ENCODE assay signal across 19 cellular contexts in the genomic region with DNA sequence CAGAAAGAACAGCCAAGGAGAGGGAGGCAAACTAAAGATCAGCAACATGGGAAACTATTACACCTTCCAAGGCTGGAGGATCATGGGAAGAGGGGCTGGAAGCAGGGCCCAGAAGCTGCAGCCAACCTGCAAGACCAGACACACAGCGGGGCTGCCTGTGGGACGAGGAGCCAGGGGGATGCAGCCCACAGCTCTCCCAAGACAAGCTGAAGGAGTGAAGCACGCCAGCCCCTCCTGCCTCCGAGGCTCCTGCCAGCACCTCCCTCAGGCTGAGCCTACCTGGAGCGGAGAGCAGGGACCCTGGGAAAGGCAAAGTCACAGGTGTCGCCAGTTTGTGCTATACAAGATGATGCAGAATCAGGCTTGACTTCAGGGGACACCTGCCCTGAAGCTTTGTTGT.
A peak's percentile ranks its signal among the peaks of the same experiment; 100 is the strongest.
DNase-seq lines count a peak whose midpoint lies in the region; ATAC-seq, FAIRE-seq and TF ChIP-seq lines count a peak whose summit lies in the region.
"Had no signal": no experiment of that assay in that cellular context is flagged by ENCODE, and none has a peak within 500 bp of the region (broad histone marks: within the 10 kb centered on the region; RNA-seq: fewer than 3 reads in every experiment).

No MANE protein-coding gene starts in this region.

- H3K4me1 ChIP-seq in GM23338 (ENCODE audit: insufficient read depth) (peaks cover 36% of the 10 kb centered on the region), Karpas-422 (ENCODE audit: low read length) (peaks cover 82% of the 10 kb centered on the region), HepG2 (ENCODE audit: insufficient read depth, low read length) (peaks cover 28% of the 10 kb centered on the region), spleen (peaks cover 0 to 19% (median 8%) of the 10 kb centered on the region in 6 donors), thyroid gland (no peaks in the 10 kb centered on the region)
- H3K4me1 ChIP-seq: BE2C, HAP-1 had no signal

- H3K27me3 ChIP-seq in GM23338 (ENCODE audit: insufficient read depth): no peaks in the 10 kb centered on the region
- no peaks in the 10 kb centered on the region for H3K27me3 ChIP-seq in Karpas-422 (ENCODE audit: low read length)
- no peaks in the 10 kb centered on the region for H3K27me3 ChIP-seq in HepG2 (ENCODE audit: control insufficient read depth in 1 of 2, insufficient read depth in 2 of 2, low read length in 2 of 2)
- no peaks in the 10 kb centered on the region for H3K27me3 ChIP-seq in spleen (replicated peaks in 1 of 7)
- H3K27me3 ChIP-seq in thyroid gland: no peaks in the 10 kb centered on the region
- H3K27me3 ChIP-seq: BE2C had no signal

- no peak for TF ChIP-seq RAD21 in HepG2 (CRISPR knock-in tag; IDR thresholded peaks at IDR 0.05)

- H3K4me3 ChIP-seq in GM23338 (no peak overlapping the region), Karpas-422 (ENCODE audit: low read length) (no peak overlapping the region), HepG2 (replicated peaks in 1 of 3; ENCODE audit: insufficient read depth in 1 of 3, low read depth in 2 of 3, low read length in 3 of 3) (no peak overlapping the region), spleen (no peak overlapping the region), thyroid gland (replicated peaks in 1 of 3) (no peak overlapping the region)
- H3K4me3 ChIP-seq: HAP-1 had no signal

- POLR2A ChIA-PET in HepG2 (lab: Yijun Ruan, JAX): no interaction called here

- no peak for DNase-seq in GM23338 (ENCODE audit: low spot score)
- no peak for DNase-seq in Karpas-422
- no peak for DNase-seq in HepG2 (ENCODE audit: low spot score)
- DNase-seq in spleen: peak; percentile 75
- no peak for DNase-seq in GM12892 (ENCODE audit: insufficient read length)
- DNase-seq in CD1c-positive myeloid dendritic cell (ENCODE audit: extremely low spot score): no peak
- DNase-seq in stimulated activated naive CD8-positive, alpha-beta T cell treated with anti-CD3 and anti-CD28 coated beads, Interleukin-15, Interleukin-2, amounts not matched to agents 100 U/mL and 50 U/mL, for 24 hours: no peak
- no peak for DNase-seq in thyroid gland
- DNase-seq: BE2C; C1 segment of cervical spinal cord; CD4-positive, alpha-beta T cell; DMS153; DMS79; GDM1; HFFc6; IMR-90; KBM-7 had no signal

- H3K27ac Mint-ChIP-seq in GM23338: no peak overlapping the region
- H3K27ac Mint-ChIP-seq: CD4-positive, alpha-beta T cell; HFFc6 had no signal

- H4K20me1 ChIP-seq in GM23338 (replicated peaks; ENCODE audit: insufficient read depth): peaks cover 39% of the 10 kb centered on the region
- H4K20me1 ChIP-seq in Karpas-422 (ENCODE audit: insufficient read depth, low read depth, low read length): no peaks in the 10 kb centered on the region
- no peaks in the 10 kb centered on the region for H4K20me1 ChIP-seq in HepG2 (ENCODE audit: insufficient read depth, low read length)

- H3F3A ChIP-seq in GM23338 (replicated peaks; ENCODE audit: low read depth): no peaks in the 10 kb centered on the region

- H3K4me3 Mint-ChIP-seq in GM23338: no peak overlapping the region
- H3K4me3 Mint-ChIP-seq: CD4-positive, alpha-beta T cell; HFFc6 had no signal

- H3K9me3 ChIP-seq in Karpas-422 (ENCODE audit: low read length): no peaks in the 10 kb centered on the region
- no peaks in the 10 kb centered on the region for H3K9me3 ChIP-seq in HepG2 (ENCODE audit: low read length)
- H3K9me3 ChIP-seq in spleen: no peaks in the 10 kb centered on the region
- no peaks in the 10 kb centered on the region for H3K9me3 ChIP-seq in thyroid gland
- H3K9me3 ChIP-seq: BE2C, HAP-1 had no signal

- H3K9ac ChIP-seq in Karpas-422 (ENCODE audit: low read length) (no peak overlapping the region), HepG2 (ENCODE audit: insufficient read depth, low read depth, low read length) (no peak overlapping the region)

- in situ Hi-C loops in HepG2 (cut with HindIII; ENCODE audit: extremely low pct_ligation_motif_present, low pct_unique_long_range_greater_than_20kb): no loop called here

- no peaks in the 10 kb centered on the region for H3K27me3 Mint-ChIP-seq in GM23338 (ENCODE audit: insufficient read depth, low read depth, poor library complexity)

- TF ChIP-seq POLR2A in HepG2 (IDR thresholded peaks at IDR 0.05; ENCODE audit: insufficient read depth in 1 of 2, low read depth in 2 of 2, low read length in 2 of 2): no peak
- TF ChIP-seq POLR2A in spleen (IDR thresholded peaks at IDR 0.05): no peak
- TF ChIP-seq POLR2A in GM12892 (IDR thresholded peaks at IDR 0.05; ENCODE audit: low read depth, low read length): no peak
- TF ChIP-seq POLR2A in thyroid gland (IDR thresholded peaks at IDR 0.05): no peak

- H3K36me3 Mint-ChIP-seq in GM23338 (ENCODE audit: low read depth): peaks cover 12% of the 10 kb centered on the region

- no TSS peak for BruUV-seq in HepG2 (replicated peaks; lab: Mats Ljungman, UMichigan)

- H3K79me2 ChIP-seq in GM23338 (replicated peaks; ENCODE audit: insufficient read depth): peaks cover 99% of the 10 kb centered on the region
- H3K79me2 ChIP-seq in Karpas-422 (ENCODE audit: low read length): peaks cover 98% of the 10 kb centered on the region
- H3K79me2 ChIP-seq in HepG2 (ENCODE audit: insufficient read depth, low read length): no peaks in the 10 kb centered on the region

- TF ChIP-seq CTCF in GM23338 (conservative IDR thresholded peaks at IDR 0.05; ENCODE audit: low read depth in 2 of 2) (no peak), HepG2 (CRISPR knock-in tag; IDR thresholded peaks at IDR 0.05) (no peak), spleen (IDR thresholded peaks at IDR 0.05 in 8 of 11, conservative IDR thresholded peaks at IDR 0.05 in 3 of 11) (no peak), thyroid gland (IDR thresholded peaks at IDR 0.05) (no peak)

- TF ChIP-seq EP300 in HepG2 (IDR thresholded peaks at IDR 0.05; ENCODE audit: low read depth in 2 of 2, low read length in 2 of 2) (no peak), HepG2 (CRISPR knock-in tag; IDR thresholded peaks at IDR 0.05; ENCODE audit: borderline replicate concordance) (no peak)

- H2AFZ ChIP-seq in GM23338 (no peak overlapping the region), Karpas-422 (ENCODE audit: low read length) (no peak overlapping the region), HepG2 (ENCODE audit: low read length) (no peak overlapping the region)

- CTCF ChIA-PET in HepG2 (lab: Yijun Ruan, JAX; ENCODE audit: low intra/inter-chr PET ratio, low total read pairs): no interaction called here

- intact Hi-C loops in HepG2 (cut with micrococcal nuclease; ENCODE audit: unreplicated experiment): loop anchor here (5.0 kb wide), 1 partner anchor 135 kb away; a partner anchor contains a TSS
- intact Hi-C loops in spleen (cut with DNase I; ENCODE audit: low total_unique reads): no loop called here
- intact Hi-C loops in thyroid gland (cut with DNase I): no loop called here

- H3K4me2 ChIP-seq in GM23338 (no peak overlapping the region), Karpas-422 (ENCODE audit: low read depth, low read length, poor library complexity, severe bottlenecking) (peak overlapping the region; percentile 8), HepG2 (ENCODE audit: low read depth, low read length) (no peak overlapping the region)

- H3K27ac ChIP-seq in GM23338 (ENCODE audit: low read depth): 0 out of 2 replicates have a peak overlapping the region, but pooled peaks have one; percentile 32
- 0 out of 2 replicates have a peak overlapping the region, but pooled peaks have one; percentile 6 for H3K27ac ChIP-seq in Karpas-422 (ENCODE audit: low read length)
- no peak overlapping the region for H3K27ac ChIP-seq in HepG2 (ENCODE audit: extremely low read length, insufficient read depth, low read length)
- H3K27ac ChIP-seq in spleen: no peak overlapping the region
- no peak overlapping the region for H3K27ac ChIP-seq in thyroid gland
- H3K27ac ChIP-seq: HL-60 had no signal

- peak; percentile 33; the same call in 2 of the 3 replicates for ATAC-seq in GM23338
- ATAC-seq in HepG2: no peak
- ATAC-seq in stimulated activated naive CD8-positive, alpha-beta T cell treated with anti-CD3 and anti-CD28 coated beads, Interleukin-15, Interleukin-2, amounts not matched to agents 100 U/mL and 50 U/mL, for 24 hours: no peak

- peaks cover 41% of the 10 kb centered on the region for H3K4me1 Mint-ChIP-seq in GM23338

- no peaks in the 10 kb centered on the region for H3K9me2 ChIP-seq in GM23338 (ENCODE audit: insufficient read depth)
- no peaks in the 10 kb centered on the region for H3K9me2 ChIP-seq in Karpas-422 (replicated peaks; ENCODE audit: insufficient read depth, low read length)

- WGBS in HepG2 (ENCODE audit: low lambda C conversion rate): 100% methylated on average over 3 of the region's 6 CpGs
- WGBS in spleen, 5 donors: 95 to 98% (median 97%) methylated on average over 4 to 6 of the region's 6 CpGs
- 93 to 97% methylated on average over 5 to 6 of the region's 6 CpGs for WGBS in thyroid gland, 2 donors

- FAIRE-seq in HepG2 (lab: Jason Lieb, UNC) (no peak), GM12892 (lab: Jason Lieb, UNC) (no peak)

- no peaks in the 10 kb centered on the region for H3K9me3 Mint-ChIP-seq in GM23338
- H3K9me3 Mint-ChIP-seq: CD4-positive, alpha-beta T cell; HFFc6 had no signal

- no peaks in the 10 kb centered on the region for H3K36me3 ChIP-seq in GM23338 (ENCODE audit: insufficient read depth)
- peaks cover 35% of the 10 kb centered on the region for H3K36me3 ChIP-seq in Karpas-422 (ENCODE audit: insufficient read depth, low read length)
- H3K36me3 ChIP-seq in HepG2 (replicated peaks in 1 of 2; ENCODE audit: control insufficient read depth in 1 of 2, insufficient read depth in 2 of 2, low read length in 2 of 2): no peaks in the 10 kb centered on the region; a peak in 1 of 5 replicates
- H3K36me3 ChIP-seq in spleen: peaks cover 0 to 6% (median 0%) of the 10 kb centered on the region in 6 donors
- no peaks in the 10 kb centered on the region for H3K36me3 ChIP-seq in thyroid gland
- H3K36me3 ChIP-seq: BE2C, HAP-1 had no signal

TF ChIP-seq in HepG2, 621 proteins besides CTCF, POLR2A, EP300 and RAD21 (continues in another document):
- TF ChIP-seq ZNF264 (CRISPR knock-in tag; IDR thresholded peaks at IDR 0.05): no peak

Comparison
In these comparisons a context has a peak if more than half of its experiments do, and no peak if none do; other contexts are left out.
1. H3K27ac ChIP-seq: peak in GM23338 (single experiment) and Karpas-422 (single experiment); none in HepG2 (single experiment), spleen (0 of 8) and thyroid gland (0 of 3).